Comparison of ENCODE assay signal across 8 cellular contexts in genomic region chr19:4471400-4472173, GRCh38. TPM values are rescaled to one million over a fixed set of nuclear protein-coding genes. Genes with fewer than 3 reads are reported as not detected.
DNase-seq lines count a peak whose midpoint lies in the region; ATAC-seq, FAIRE-seq and TF ChIP-seq lines count a peak whose summit lies in the region.

No MANE protein-coding gene starts in this region.

- H3K79me2 ChIP-seq in OCI-LY1 (ENCODE audit: insufficient read depth, low read length): peaks cover 11% of the 10 kb centered on the region

- H3K4me3 ChIP-seq in OCI-LY1 (ENCODE audit: low read depth, low read length, poor library complexity, severe bottlenecking) (peak overlapping the region; percentile 99), epithelial cell of proximal tubule (ENCODE audit: low read depth, low read length) (peak overlapping the region; percentile 67), mononuclear cell (ENCODE audit: low read length) (peak overlapping the region; percentile 55)

- peak; percentile 91 for FAIRE-seq in D721Med (lab: Jason Lieb, UNC)

- H2AFZ ChIP-seq in OCI-LY1 (ENCODE audit: low read length): no peak overlapping the region

- no peaks in the 10 kb centered on the region for H4K20me1 ChIP-seq in OCI-LY1 (ENCODE audit: insufficient read depth, low read length)

- H3K27ac ChIP-seq in OCI-LY1 (ENCODE audit: low read depth, low read length, poor library complexity, severe bottlenecking): peak overlapping the region; percentile 91

- H3F3A ChIP-seq in OCI-LY1 (ENCODE audit: insufficient read depth, low read length): no peaks in the 10 kb centered on the region

- no peaks in the 10 kb centered on the region for H3K27me3 ChIP-seq in OCI-LY1 (ENCODE audit: insufficient read depth, low read length)
- no peaks in the 10 kb centered on the region for H3K27me3 ChIP-seq in mononuclear cell (ENCODE audit: insufficient read depth, low read length)

- H3K4me2 ChIP-seq in OCI-LY1 (ENCODE audit: low read length): peak overlapping the region; percentile 76

- peaks cover 10% of the 10 kb centered on the region; the same call in 1 of the 2 replicates for H3K36me3 ChIP-seq in OCI-LY1 (ENCODE audit: insufficient read depth, low read length)

- DNase-seq in D721Med (ENCODE audit: insufficient read length, low spot score) (peak; percentile 74), HuH-7 (ENCODE audit: low spot score) (peak; percentile 97), activated T-cell treated with anti-CD3 and anti-CD28 coated beads for 1 hour (ENCODE audit: low read depth) (peak; percentile 91), epithelial cell of proximal tubule (ENCODE audit: low read depth) (peak; percentile 100)
- DNase-seq in stimulated activated CD8-positive, alpha-beta memory T cell treated with anti-CD3 and anti-CD28 coated beads, Interleukin-2, amount 100 ng/mL, for 48 hours (ENCODE audit: low read depth in 2 of 2): peak; percentile 90 to 93

- TF ChIP-seq CTCF in D721Med (IDR thresholded peaks at IDR 0.05; ENCODE audit: insufficient read depth, missing control alignments) (no peak), OCI-LY1 (IDR thresholded peaks at IDR 0.05; ENCODE audit: low read length) (no peak), epithelial cell of proximal tubule (conservative IDR thresholded peaks at IDR 0.05; ENCODE audit: low read depth, low read length) (no peak)

- H3K4me1 ChIP-seq in OCI-LY1 (ENCODE audit: insufficient read depth, low read length, severe bottlenecking): peaks cover 35% of the 10 kb centered on the region
- peaks cover 28% of the 10 kb centered on the region for H3K4me1 ChIP-seq in mononuclear cell (ENCODE audit: insufficient read depth, low read length)

- H3K9me2 ChIP-seq in OCI-LY1 (ENCODE audit: low read depth, low read length): no peaks in the 10 kb centered on the region

- H3K9ac ChIP-seq in OCI-LY1 (ENCODE audit: low read length): peak overlapping the region; percentile 69

- peak; percentile 83 for ATAC-seq in GM21528 (IDR thresholded peaks at IDR 0.05; ENCODE audit: low FRiP score, unreplicated experiment)

- no peaks in the 10 kb centered on the region for H3K9me3 ChIP-seq in OCI-LY1 (ENCODE audit: low read length)
- H3K9me3 ChIP-seq in mononuclear cell (ENCODE audit: low read depth, low read length): no peaks in the 10 kb centered on the region

RNA-seq across cellular contexts. Expression of gene HDGFL2, which starts 0.5 kb away (rescaled TPM):
- total RNA-seq in epithelial cell of proximal tubule (91.8 and 93.8 TPM in 2 replicates), mononuclear cell (13.2 TPM)

RNA-seq across cellular contexts. Expression of gene UBXN6, which starts 14.0 kb away (rescaled TPM):
- total RNA-seq in epithelial cell of proximal tubule (40.9 and 62.4 TPM in 2 replicates), mononuclear cell (53.4 TPM)

RNA-seq across cellular contexts. Expression of gene PLIN4, which starts 46.7 kb away (rescaled TPM):
- not detected in 2 replicates for total RNA-seq in epithelial cell of proximal tubule
- 0.10 TPM for total RNA-seq in mononuclear cell

Comparison
In these comparisons a context has a peak if more than half of its experiments do, and no peak if none do; other contexts are left out.
1. Peak in every context shown above with its lines: DNase-seq, ATAC-seq, H3K4me3 ChIP-seq and H3K27ac ChIP-seq.